Comparison of ENCODE assay signal across 9 cellular contexts in genomic region chr3:121883507-121883906, GRCh38. TPM values are rescaled to one million over a fixed set of nuclear protein-coding genes. Genes with fewer than 3 reads are reported as not detected.
DNase-seq lines count a peak whose midpoint lies in the region; ATAC-seq and TF ChIP-seq lines count a peak whose summit lies in the region.
"Had no signal": no experiment of that assay in that cellular context is flagged by ENCODE, and none has a peak within 500 bp of the region (broad histone marks: within the 10 kb centered on the region; RNA-seq: fewer than 3 reads in every experiment).

No MANE protein-coding gene starts in this region.

- TF ChIP-seq CTCF in tibial artery (IDR thresholded peaks at IDR 0.05): no peak

- no peak overlapping the region for H2BK12ac ChIP-seq in neuronal stem cell (ENCODE audit: low read length)

- H3K18ac ChIP-seq in neuronal stem cell (ENCODE audit: low read length): no peak overlapping the region

- H3K27me3 ChIP-seq in neuronal stem cell (ENCODE audit: control insufficient read depth in 3 of 3, insufficient read depth in 3 of 3, low read depth in 1 of 3, low read length in 3 of 3) (no peaks in the 10 kb centered on the region), tibial artery (no peaks in the 10 kb centered on the region)
- H3K27me3 ChIP-seq: BLaER1 treated with 17β-estradiol and CSF1 and Interleukin-3, amounts not matched to agents 10 nM and 100 nM had no signal

- no peak overlapping the region for H3K27ac ChIP-seq in neuronal stem cell (replicated peaks; ENCODE audit: low read length)
- H3K27ac ChIP-seq in tibial artery: no peak overlapping the region
- H3K27ac ChIP-seq: BLaER1 treated with 17β-estradiol and CSF1 and Interleukin-3, amounts not matched to agents 10 nM and 100 nM had no signal

- DNase-seq in NCI-H1105 treated with DMSO at 0.1 percent for 48 hours (lab: John Stamatoyannopoulos, UW) (peak; percentile 32), NCI-H1105 (lab: John Stamatoyannopoulos, UW) (no peak), Kasumi-1 (lab: John Stamatoyannopoulos, UW) (peak; percentile 24 to 55), T47D (ENCODE audit: low read depth in 1 of 2, low spot score in 1 of 2) (peak; percentile 7 to 44), neuronal stem cell (ENCODE audit: low spot score) (peak; percentile 0), tibial artery (no peak)

- intact Hi-C loops in tibial artery (cut with DNase I; ENCODE audit: low total_unique reads): no loop called here

- H2BK5ac ChIP-seq in neuronal stem cell (ENCODE audit: low read length): no peak overlapping the region

- no peak overlapping the region for H4K8ac ChIP-seq in neuronal stem cell (ENCODE audit: low read depth, low read length)

- in situ Hi-C loops in T47D (cut with HindIII; ENCODE audit: low pct_unique_long_range_greater_than_20kb, low sequenced_read_pairs): no loop called here

- H2AK5ac ChIP-seq in neuronal stem cell (ENCODE audit: low read depth, low read length): no peak overlapping the region

- H3K9me3 ChIP-seq in neuronal stem cell (replicated peaks in 1 of 2; ENCODE audit: control insufficient read depth in 2 of 2, insufficient read depth in 1 of 2, low read depth in 1 of 2, low read length in 2 of 2): no peaks in the 10 kb centered on the region
- no peaks in the 10 kb centered on the region for H3K9me3 ChIP-seq in tibial artery
- H3K9me3 ChIP-seq: BLaER1 treated with 17β-estradiol and CSF1 and Interleukin-3, amounts not matched to agents 10 nM and 100 nM had no signal

- no peak overlapping the region for H3K23ac ChIP-seq in neuronal stem cell (ENCODE audit: low read depth, low read length, poor library complexity)

- H3K4me3 ChIP-seq in neuronal stem cell (ENCODE audit: low read length in 2 of 2) (no peak overlapping the region), tibial artery (no peak overlapping the region)
- H3K4me3 ChIP-seq: BLaER1 treated with 17β-estradiol and CSF1 and Interleukin-3, amounts not matched to agents 10 nM and 100 nM had no signal

- H3K79me1 ChIP-seq in neuronal stem cell (ENCODE audit: low read depth, low read length): no peaks in the 10 kb centered on the region

- H2AFZ ChIP-seq in neuronal stem cell (ENCODE audit: low read length): no peak overlapping the region

- no peak overlapping the region for H3K14ac ChIP-seq in neuronal stem cell (ENCODE audit: low read length)

- WGBS in neuronal stem cell (ENCODE audit: extremely low coverage in 2 of 2, insufficient read length in 2 of 2, insufficient replicate concordance in 1 of 2), 2 donors: no CpG with 5 or more reads among the region's 1 CpG

- no peak overlapping the region for H3K4ac ChIP-seq in neuronal stem cell (ENCODE audit: low read length)

- no peak overlapping the region for H4K91ac ChIP-seq in neuronal stem cell (ENCODE audit: low read depth, low read length, poor library complexity)

- H2BK15ac ChIP-seq in neuronal stem cell (ENCODE audit: low read length): no peak overlapping the region

- no peaks in the 10 kb centered on the region for H3K36me3 ChIP-seq in neuronal stem cell (replicated peaks in 1 of 2; ENCODE audit: control insufficient read depth in 2 of 2, insufficient read depth in 2 of 2, low read length in 2 of 2)
- no peaks in the 10 kb centered on the region for H3K36me3 ChIP-seq in tibial artery

- no peak overlapping the region for H3K4me2 ChIP-seq in neuronal stem cell (ENCODE audit: insufficient read depth, low read length, poor library complexity, severe bottlenecking)
- H3K4me2 ChIP-seq: BLaER1 treated with 17β-estradiol and CSF1 and Interleukin-3, amounts not matched to agents 10 nM and 100 nM had no signal

- H3K4me1 ChIP-seq in neuronal stem cell (ENCODE audit: control insufficient read depth in 2 of 2, insufficient read depth in 1 of 2, low read depth in 1 of 2, low read length in 2 of 2): no peaks in the 10 kb centered on the region
- no peaks in the 10 kb centered on the region for H3K4me1 ChIP-seq in tibial artery

- no peak for ATAC-seq in GM21423 (IDR thresholded peaks at IDR 0.05; ENCODE audit: unreplicated experiment)
- no peak for ATAC-seq in HG02610 (IDR thresholded peaks at IDR 0.05; ENCODE audit: unreplicated experiment)

- no peak overlapping the region for H3K9ac ChIP-seq in neuronal stem cell (ENCODE audit: low read depth, low read length, poor library complexity)
- H3K9ac ChIP-seq: BLaER1 treated with 17β-estradiol and CSF1 and Interleukin-3, amounts not matched to agents 10 nM and 100 nM had no signal

- H2BK120ac ChIP-seq in neuronal stem cell (ENCODE audit: low read depth, low read length): no peak overlapping the region

RNA-seq across cellular contexts. Expression of gene SLC15A2, which starts 10.7 kb away (rescaled TPM):
- 0.35 TPM for polyA plus RNA-seq in neuronal stem cell (2013, experiment 1 of 2)
- polyA plus RNA-seq in neuronal stem cell (2013, experiment 2 of 2): 0.26 TPM

RNA-seq across cellular contexts. Expression of gene EAF2, which starts 48.5 kb away (rescaled TPM):
- 1.4 TPM for polyA plus RNA-seq in neuronal stem cell (2013, experiment 1 of 2)
- 1.3 TPM for polyA plus RNA-seq in neuronal stem cell (2013, experiment 2 of 2)

RNA-seq across cellular contexts. Expression of gene IQCB1, which starts 48.6 kb away (rescaled TPM):
- polyA plus RNA-seq in neuronal stem cell (2013, experiment 1 of 2): 31.9 TPM
- 32.1 TPM for polyA plus RNA-seq in neuronal stem cell (2013, experiment 2 of 2)

Comparison
In these comparisons a context has a peak if more than half of its experiments do, and no peak if none do; other contexts are left out.
1. DNase-seq: peak in NCI-H1105 treated with DMSO at 0.1 percent for 48 hours (single experiment), Kasumi-1 (2 of 2), T47D (2 of 2) and neuronal stem cell (single experiment); none in NCI-H1105 (single experiment) and tibial artery (0 of 2).